In genomic region chr2:210534879-210535278, GRCh38 we compare ENCODE assay signal across 1 cellular context.
TF ChIP-seq lines count a peak whose summit lies in the region.

No MANE protein-coding gene starts in this region.

TF ChIP-seq in H1, 55 proteins besides CTCF, POLR2A, EP300 and RAD21:
- TF ChIP-seq MAX (IDR thresholded peaks at IDR 0.05) = peak; percentile 36; the same call in 1 of the 2 replicates
- no peak for TF ChIP-seq SIRT6 (IDR thresholded peaks at IDR 0.05; ENCODE audit: low read length)
- TF ChIP-seq YY1 (IDR thresholded peaks at IDR 0.05; ENCODE audit: low read depth, low read length) = 0 out of 2 replicates have a peak, but pooled peaks have one; percentile 30
